8 cellular contexts compared by ENCODE assay signal in genomic region chr3:74060201-74060600, GRCh38.
"Had no signal": no experiment of that assay in that cellular context is flagged by ENCODE, and none has a peak within 500 bp of the region (broad histone marks: within the 10 kb centered on the region; RNA-seq: fewer than 3 reads in every experiment).

No MANE protein-coding gene starts in this region.

- H3K9me3 Mint-ChIP-seq: H9, HFFc6 had no signal

- ATAC-seq: HCT116 had no signal

- H3K36me3 ChIP-seq: HAP-1 had no signal

- H3K4me3 ChIP-seq: GM23248, HAP-1 had no signal

- H3K27ac Mint-ChIP-seq: HFFc6 had no signal

- H3K4me3 Mint-ChIP-seq: H9, HFFc6 had no signal

- DNase-seq: GM23248, GOT3, H7, H9, HCEC 1CT, HFFc6 had no signal

- H3K27ac ChIP-seq: GM23248 had no signal

- H2AFZ ChIP-seq: GM23248 had no signal
